Comparison of ENCODE assay signal across 25 cellular contexts in genomic region chr1:84785231-84785630, GRCh38.
DNase-seq lines count a peak whose midpoint lies in the region; FAIRE-seq and TF ChIP-seq lines count a peak whose summit lies in the region.
"Had no signal": no experiment of that assay in that cellular context is flagged by ENCODE, and none has a peak within 500 bp of the region (broad histone marks: within the 10 kb centered on the region; RNA-seq: fewer than 3 reads in every experiment).

No MANE protein-coding gene starts in this region.

- no peaks in the 10 kb centered on the region for H3K9me3 ChIP-seq in mammary epithelial cell (replicated peaks; ENCODE audit: insufficient read depth, low read length)
- no peaks in the 10 kb centered on the region for H3K9me3 ChIP-seq in sigmoid colon

- in situ Hi-C loops in mammary epithelial cell (cut with MboI; ENCODE audit: low sequenced_read_pairs in 2 of 2) = no loop called here

- peak overlapping the region; percentile 30 for H2AFZ ChIP-seq in mammary epithelial cell (ENCODE audit: low read depth, low read length)

- H3K27ac ChIP-seq in mammary epithelial cell (ENCODE audit: insufficient read depth, low read depth, low read length) = no peak overlapping the region
- H3K27ac ChIP-seq in sigmoid colon = peak overlapping the region in 3 of 4 donors; percentile 43 to 69 (median 61)
- H3K27ac ChIP-seq: 22Rv1, HL-60, KMS-11 had no signal

- H3K4me1 ChIP-seq in mammary epithelial cell (ENCODE audit: insufficient read depth, low read length) (peaks cover 21% of the 10 kb centered on the region), sigmoid colon (peaks cover 0 to 20% (median 17%) of the 10 kb centered on the region in 4 donors)

- no peaks in the 10 kb centered on the region for H3K79me2 ChIP-seq in mammary epithelial cell (ENCODE audit: insufficient read depth, low read length)

- no peak for TF ChIP-seq POLR2A in sigmoid colon (IDR thresholded peaks at IDR 0.05)

- no peak for TF ChIP-seq CTCF in mammary epithelial cell (conservative IDR thresholded peaks at IDR 0.05 in 1 of 2, IDR thresholded peaks at IDR 0.05 in 1 of 2; ENCODE audit: extremely low read depth in 1 of 2, insufficient read depth in 1 of 2, low read depth in 1 of 2, low read length in 2 of 2)
- TF ChIP-seq CTCF in MCF 10A (IDR thresholded peaks at IDR 0.05; ENCODE audit: unreplicated experiment) = no peak
- no peak for TF ChIP-seq CTCF in sigmoid colon (IDR thresholded peaks at IDR 0.05)

- WGBS in mammary epithelial cell (ENCODE audit: low coverage, missing lambda C conversion rate) = 0% methylated on average over 2 of the region's 2 CpGs
- 70 to 91% methylated on average over 2 of the region's 2 CpGs for WGBS in sigmoid colon, 2 donors

- FAIRE-seq in HTR-8/SVneo (lab: Jason Lieb, UNC) = no peak
- FAIRE-seq: GM19239, H54 had no signal

- DNase-seq in mammary epithelial cell (peak; percentile 74), MCF 10A (ENCODE audit: unreplicated experiment) (no peak), amniotic epithelial cell (ENCODE audit: low read depth) (peak; percentile 78), fibroblast of peridontal ligament (ENCODE audit: extremely low read depth) (peak; percentile 33), sigmoid colon (peak; percentile 81), NCI-H187 treated with DMSO at 0.1 percent for 48 hours (lab: John Stamatoyannopoulos, UW) (no peak), cerebellar nuclear complex (lab: John Stamatoyannopoulos, UW) (no peak), HTR-8/SVneo (ENCODE audit: insufficient read length, low spot score) (no peak)
- DNase-seq: ACHN; AML-193; CD8-positive, alpha-beta T cell; DMS53; GDM1; HFFc6; NCI-H1417; NCI-H187; NCI-H2107; NCI-H446 treated with DMSO at 0.1 percent for 48 hours; NCI-H526 treated with DMSO at 0.1 percent for 48 hours; Right ventricle myocardium superior had no signal

- no peaks in the 10 kb centered on the region for H3K27me3 ChIP-seq in mammary epithelial cell (ENCODE audit: insufficient read depth, low read length)
- no peaks in the 10 kb centered on the region for H3K27me3 ChIP-seq in sigmoid colon

- CTCF ChIA-PET in mammary epithelial cell (lab: Charles Lee; ENCODE audit: low non-redundant PET) (interaction anchor here (0.6 kb wide), 1 partner anchor 100 kb away, joined by 4 read pairs; no protein-coding TSS in a partner anchor), MCF 10A (lab: Yijun Ruan, JAX) (interaction anchor here (0.7 to 2.3 kb wide), 5 partner anchors 10 to 177 kb away, joined by 3 to 8 read pairs (median 5); no protein-coding TSS in a partner anchor)

- peaks cover 5% of the 10 kb centered on the region for H3K4me1 Mint-ChIP-seq in MCF 10A (ENCODE audit: insufficient read depth, unreplicated experiment)

- H3K27ac Mint-ChIP-seq in MCF 10A (ENCODE audit: low read depth, unreplicated experiment) = no peak overlapping the region
- H3K27ac Mint-ChIP-seq: CD8-positive, alpha-beta T cell; HFFc6 had no signal

- H3K36me3 ChIP-seq in mammary epithelial cell (ENCODE audit: insufficient read depth, low read length) (no peaks in the 10 kb centered on the region), sigmoid colon (no peaks in the 10 kb centered on the region)

- H3K27me3 Mint-ChIP-seq in MCF 10A (ENCODE audit: insufficient read depth, unreplicated experiment) = no peaks in the 10 kb centered on the region

- intact Hi-C loops in mammary epithelial cell (cut with micrococcal nuclease) (no loop called here), MCF 10A (cut with micrococcal nuclease) (no loop called here), sigmoid colon (cut with DNase I) (loop anchor here (5.0 kb wide), 1 partner anchor 62 kb away; no protein-coding TSS in a partner anchor)

- no peaks in the 10 kb centered on the region for H3K36me3 Mint-ChIP-seq in MCF 10A (ENCODE audit: insufficient read depth, unreplicated experiment)
- H3K36me3 Mint-ChIP-seq: CD8-positive, alpha-beta T cell had no signal

- no peaks in the 10 kb centered on the region for H3K9me3 Mint-ChIP-seq in MCF 10A (ENCODE audit: unreplicated experiment)
- H3K9me3 Mint-ChIP-seq: CD8-positive, alpha-beta T cell; HFFc6 had no signal

- peak in 1 of 4 donors; percentile 14 for TF ChIP-seq EP300 in sigmoid colon (IDR thresholded peaks at IDR 0.05)

- BruUV-seq in mammary epithelial cell (replicated peaks; lab: Mats Ljungman, UMichigan) (no TSS peak), MCF 10A (replicated peaks; lab: Mats Ljungman, UMichigan) (no TSS peak)

- peak overlapping the region; percentile 8 for H3K4me2 ChIP-seq in mammary epithelial cell (ENCODE audit: insufficient read depth, low read depth, low read length)
- H3K4me2 ChIP-seq: KMS-11 had no signal

- H3K4me3 ChIP-seq in mammary epithelial cell (replicated peaks in 1 of 3; ENCODE audit: insufficient read depth in 1 of 3, low read depth in 2 of 3, low read length in 3 of 3) (no peak overlapping the region), sigmoid colon (no peak overlapping the region)

- no peaks in the 10 kb centered on the region for H4K20me1 ChIP-seq in mammary epithelial cell (ENCODE audit: insufficient read depth, low read length)

- H3K9ac ChIP-seq in mammary epithelial cell (ENCODE audit: insufficient read depth, low read length) = no peak overlapping the region
- H3K9ac ChIP-seq: KMS-11 had no signal

- dilution Hi-C loops in mammary epithelial cell (cut with HindIII; ENCODE audit: low sequenced_read_pairs) = no loop called here

- POLR2A ChIA-PET in MCF 10A (lab: Yijun Ruan, JAX) = interaction anchor here (1.5 kb wide), 1 partner anchor 9 kb away, joined by 4 read pairs; no protein-coding TSS in a partner anchor

- no peak overlapping the region for H3K4me3 Mint-ChIP-seq in MCF 10A (ENCODE audit: unreplicated experiment)
- H3K4me3 Mint-ChIP-seq: CD8-positive, alpha-beta T cell; HFFc6 had no signal

Comparison
In these comparisons a context has a peak if more than half of its experiments do, and no peak if none do; other contexts are left out.
1. DNase-seq: peak in mammary epithelial cell (single experiment), amniotic epithelial cell (single experiment), fibroblast of peridontal ligament (single experiment) and sigmoid colon (single experiment); none in MCF 10A (single experiment), NCI-H187 treated with DMSO at 0.1 percent for 48 hours (single experiment), cerebellar nuclear complex (0 of 2) and HTR-8/SVneo (single experiment).